ENCODE assay signal across 9 cellular contexts in genomic region chr7:156616269-156617202, GRCh38. TPM values are rescaled to one million over a fixed set of nuclear protein-coding genes. Genes with fewer than 3 reads are reported as not detected.
DNase-seq lines count a peak whose midpoint lies in the region; ATAC-seq lines count a peak whose summit lies in the region.
"Had no signal": no experiment of that assay in that cellular context is flagged by ENCODE, and none has a peak within 500 bp of the region (broad histone marks: within the 10 kb centered on the region; RNA-seq: fewer than 3 reads in every experiment).

No MANE protein-coding gene starts in this region.

- H3K27ac ChIP-seq in HUES64 (ENCODE audit: low read depth, low read length), result no peak overlapping the region
- H3K27ac ChIP-seq: ascending aorta had no signal

- WGBS in HUES64, result 6% methylated on average over 88 of the region's 92 CpGs

- H3K27me3 Mint-ChIP-seq in activated naive CD8-positive, alpha-beta T cell treated with anti-CD3 and anti-CD28 coated beads, Interleukin-2, amount 50 U/mL, for 24 hours, result peaks cover 51% of the 10 kb centered on the region

- no peaks in the 10 kb centered on the region for H3K36me3 ChIP-seq in HUES64 (ENCODE audit: insufficient read depth, low read length)
- H3K36me3 ChIP-seq: ascending aorta had no signal

- peaks cover 19% of the 10 kb centered on the region for H3K4me1 Mint-ChIP-seq in activated naive CD8-positive, alpha-beta T cell treated with anti-CD3 and anti-CD28 coated beads, Interleukin-2, amount 50 U/mL, for 24 hours

- peaks cover 28% of the 10 kb centered on the region for H3K4me1 ChIP-seq in HUES64 (ENCODE audit: insufficient read depth, low read length)
- H3K4me1 ChIP-seq: ascending aorta had no signal

- H3K27ac Mint-ChIP-seq in activated naive CD8-positive, alpha-beta T cell treated with anti-CD3 and anti-CD28 coated beads, Interleukin-2, amount 50 U/mL, for 24 hours, result no peak overlapping the region

- peak; percentile 27 for DNase-seq in activated naive CD8-positive, alpha-beta T cell treated with anti-CD3 and anti-CD28 coated beads, Interleukin-2, amount 50 U/mL, for 24 hours
- DNase-seq in iPS-NIHi7 (ENCODE audit: extremely low spot score) (peak; percentile 50), skeletal muscle cell (ENCODE audit: low read depth) (no peak), islet precursor cell (no peak)

- ATAC-seq in activated naive CD8-positive, alpha-beta T cell treated with anti-CD3 and anti-CD28 coated beads, Interleukin-2, amount 50 U/mL, for 24 hours, result peak; percentile 25
- ATAC-seq in GM19463 (IDR thresholded peaks at IDR 0.05; ENCODE audit: unreplicated experiment) (no peak), GM18498 (IDR thresholded peaks at IDR 0.05; ENCODE audit: unreplicated experiment) (no peak), HG02610 (IDR thresholded peaks at IDR 0.05; ENCODE audit: unreplicated experiment) (no peak)

- peaks cover 29% of the 10 kb centered on the region for H3K27me3 ChIP-seq in HUES64 (ENCODE audit: insufficient read depth, low read length)
- H3K27me3 ChIP-seq: ascending aorta had no signal

- peaks cover 6% of the 10 kb centered on the region for H3K9me3 Mint-ChIP-seq in activated naive CD8-positive, alpha-beta T cell treated with anti-CD3 and anti-CD28 coated beads, Interleukin-2, amount 50 U/mL, for 24 hours

- H3K9me3 ChIP-seq in HUES64 (ENCODE audit: insufficient read depth, low read depth, low read length), result no peaks in the 10 kb centered on the region

- H3K4me3 Mint-ChIP-seq in activated naive CD8-positive, alpha-beta T cell treated with anti-CD3 and anti-CD28 coated beads, Interleukin-2, amount 50 U/mL, for 24 hours, result no peak overlapping the region

- H3K9ac ChIP-seq in HUES64 (ENCODE audit: low read depth, low read length), result peak overlapping the region; percentile 58; the same call in 1 of the 2 replicates

- H3K36me3 Mint-ChIP-seq in activated naive CD8-positive, alpha-beta T cell treated with anti-CD3 and anti-CD28 coated beads, Interleukin-2, amount 50 U/mL, for 24 hours (ENCODE audit: low read depth), result peaks cover 2% of the 10 kb centered on the region

- H3K4me3 ChIP-seq in HUES64 (ENCODE audit: low read length) (peak overlapping the region; percentile 58), skeletal muscle cell (ENCODE audit: low read depth, low read length) (peak overlapping the region; percentile 13)

RNA-seq across cellular contexts. Expression of gene RNF32, which starts 24.0 kb away (rescaled TPM):
- polyA plus RNA-seq in HUES64 (2013, experiment 1 of 2), result 0.75 TPM
- 1.0 TPM for polyA plus RNA-seq in HUES64 (2013, experiment 2 of 2)

Comparison
In these comparisons a context has a peak if more than half of its experiments do, and no peak if none do; other contexts are left out.
1. DNase-seq: peak in activated naive CD8-positive, alpha-beta T cell treated with anti-CD3 and anti-CD28 coated beads, Interleukin-2, amount 50 U/mL, for 24 hours (single experiment) and iPS-NIHi7 (single experiment); none in skeletal muscle cell (single experiment) and islet precursor cell (single experiment).